In the genomic region with DNA sequence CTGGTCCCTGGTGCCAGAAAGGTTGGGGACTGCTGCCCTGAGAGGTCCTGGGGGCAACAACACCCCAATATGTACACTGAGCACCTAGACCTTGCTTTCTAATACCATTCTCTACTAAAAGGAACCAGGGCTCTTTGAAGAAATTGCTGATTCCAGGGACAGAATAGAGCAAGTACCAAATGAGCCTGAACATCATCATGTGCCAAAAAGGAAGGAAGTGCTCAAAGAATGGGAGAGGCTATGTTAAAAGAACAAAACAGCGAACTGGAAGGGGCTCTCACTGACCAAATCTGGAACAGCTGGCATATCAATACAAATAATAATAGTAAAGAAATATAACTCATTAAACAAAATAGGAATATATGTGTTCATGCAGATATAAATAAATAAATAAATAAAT, we compare ENCODE assay signal across 2 cellular contexts.
TF ChIP-seq lines count a peak whose summit lies in the region.

No MANE protein-coding gene starts in this region.

TF ChIP-seq in HepG2, 621 proteins besides CTCF, POLR2A, EP300 and RAD21:
- TF ChIP-seq, protein P1, sequence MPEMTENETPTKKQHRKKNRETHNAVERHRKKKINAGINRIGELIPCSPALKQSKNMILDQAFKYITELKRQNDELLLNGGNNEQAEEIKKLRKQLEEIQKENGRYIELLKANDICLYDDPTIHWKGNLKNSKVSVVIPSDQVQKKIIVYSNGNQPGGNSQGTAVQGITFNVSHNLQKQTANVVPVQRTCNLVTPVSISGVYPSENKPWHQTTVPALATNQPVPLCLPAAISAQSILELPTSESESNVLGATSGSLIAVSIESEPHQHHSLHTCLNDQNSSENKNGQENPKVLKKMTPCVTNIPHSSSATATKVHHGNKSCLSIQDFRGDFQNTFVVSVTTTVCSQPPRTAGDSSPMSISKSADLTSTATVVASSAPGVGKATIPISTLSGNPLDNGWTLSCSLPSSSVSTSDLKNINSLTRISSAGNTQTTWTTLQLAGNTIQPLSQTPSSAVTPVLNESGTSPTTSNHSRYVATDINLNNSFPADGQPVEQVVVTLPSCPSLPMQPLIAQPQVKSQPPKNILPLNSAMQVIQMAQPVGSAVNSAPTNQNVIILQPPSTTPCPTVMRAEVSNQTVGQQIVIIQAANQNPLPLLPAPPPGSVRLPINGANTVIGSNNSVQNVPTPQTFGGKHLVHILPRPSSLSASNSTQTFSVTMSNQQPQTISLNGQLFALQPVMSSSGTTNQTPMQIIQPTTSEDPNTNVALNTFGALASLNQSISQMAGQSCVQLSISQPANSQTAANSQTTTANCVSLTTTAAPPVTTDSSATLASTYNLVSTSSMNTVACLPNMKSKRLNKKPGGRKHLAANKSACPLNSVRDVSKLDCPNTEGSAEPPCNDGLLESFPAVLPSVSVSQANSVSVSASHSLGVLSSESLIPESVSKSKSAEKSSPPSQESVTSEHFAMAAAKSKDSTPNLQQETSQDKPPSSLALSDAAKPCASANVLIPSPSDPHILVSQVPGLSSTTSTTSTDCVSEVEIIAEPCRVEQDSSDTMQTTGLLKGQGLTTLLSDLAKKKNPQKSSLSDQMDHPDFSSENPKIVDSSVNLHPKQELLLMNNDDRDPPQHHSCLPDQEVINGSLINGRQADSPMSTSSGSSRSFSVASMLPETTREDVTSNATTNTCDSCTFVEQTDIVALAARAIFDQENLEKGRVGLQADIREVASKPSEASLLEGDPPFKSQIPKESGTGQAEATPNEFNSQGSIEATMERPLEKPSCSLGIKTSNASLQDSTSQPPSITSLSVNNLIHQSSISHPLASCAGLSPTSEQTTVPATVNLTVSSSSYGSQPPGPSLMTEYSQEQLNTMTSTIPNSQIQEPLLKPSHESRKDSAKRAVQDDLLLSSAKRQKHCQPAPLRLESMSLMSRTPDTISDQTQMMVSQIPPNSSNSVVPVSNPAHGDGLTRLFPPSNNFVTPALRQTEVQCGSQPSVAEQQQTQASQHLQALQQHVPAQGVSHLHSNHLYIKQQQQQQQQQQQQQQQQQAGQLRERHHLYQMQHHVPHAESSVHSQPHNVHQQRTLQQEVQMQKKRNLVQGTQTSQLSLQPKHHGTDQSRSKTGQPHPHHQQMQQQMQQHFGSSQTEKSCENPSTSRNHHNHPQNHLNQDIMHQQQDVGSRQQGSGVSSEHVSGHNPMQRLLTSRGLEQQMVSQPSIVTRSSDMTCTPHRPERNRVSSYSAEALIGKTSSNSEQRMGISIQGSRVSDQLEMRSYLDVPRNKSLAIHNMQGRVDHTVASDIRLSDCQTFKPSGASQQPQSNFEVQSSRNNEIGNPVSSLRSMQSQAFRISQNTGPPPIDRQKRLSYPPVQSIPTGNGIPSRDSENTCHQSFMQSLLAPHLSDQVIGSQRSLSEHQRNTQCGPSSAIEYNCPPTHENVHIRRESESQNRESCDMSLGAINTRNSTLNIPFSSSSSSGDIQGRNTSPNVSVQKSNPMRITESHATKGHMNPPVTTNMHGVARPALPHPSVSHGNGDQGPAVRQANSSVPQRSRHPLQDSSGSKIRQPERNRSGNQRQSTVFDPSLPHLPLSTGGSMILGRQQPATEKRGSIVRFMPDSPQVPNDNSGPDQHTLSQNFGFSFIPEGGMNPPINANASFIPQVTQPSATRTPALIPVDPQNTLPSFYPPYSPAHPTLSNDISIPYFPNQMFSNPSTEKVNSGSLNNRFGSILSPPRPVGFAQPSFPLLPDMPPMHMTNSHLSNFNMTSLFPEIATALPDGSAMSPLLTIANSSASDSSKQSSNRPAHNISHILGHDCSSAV (CRISPR knock-in tag; IDR thresholded peaks at IDR 0.05; ENCODE audit: borderline replicate concordance) = no peak
- TF ChIP-seq ATF7-NPFF (CRISPR knock-in tag; IDR thresholded peaks at IDR 0.05; ENCODE audit: low read depth) = no peak
- no peak for TF ChIP-seq ZNF124 (CRISPR knock-in tag; IDR thresholded peaks at IDR 0.05)
- TF ChIP-seq ZNF160 (CRISPR knock-in tag; IDR thresholded peaks at IDR 0.05) = no peak
- no peak for TF ChIP-seq ZNF205 (CRISPR knock-in tag; IDR thresholded peaks at IDR 0.05)
- no peak for TF ChIP-seq GTF3A (CRISPR knock-in tag; conservative IDR thresholded peaks at IDR 0.05)
- TF ChIP-seq ZNF570 (CRISPR knock-in tag; IDR thresholded peaks at IDR 0.05; ENCODE audit: borderline replicate concordance) = no peak
- no peak for TF ChIP-seq NR2F6 (IDR thresholded peaks at IDR 0.05)
- no peak for TF ChIP-seq NR2F6 (CRISPR knock-in tag; IDR thresholded peaks at IDR 0.05)
- no peak for TF ChIP-seq ZNF891 (CRISPR knock-in tag; IDR thresholded peaks at IDR 0.05)
- TF ChIP-seq ZNF17 (CRISPR knock-in tag; IDR thresholded peaks at IDR 0.05) = no peak
- TF ChIP-seq PHF8 (CRISPR knock-in tag; IDR thresholded peaks at IDR 0.05) = no peak
- TF ChIP-seq YEATS2 (CRISPR knock-in tag; IDR thresholded peaks at IDR 0.05; ENCODE audit: borderline replicate concordance) = no peak
- TF ChIP-seq ZNF292 (CRISPR knock-in tag; IDR thresholded peaks at IDR 0.05; ENCODE audit: borderline replicate concordance, low read depth) = no peak
- TF ChIP-seq SIN3B (IDR thresholded peaks at IDR 0.05; ENCODE audit: low read length) = no peak
- TF ChIP-seq ZEB1 (IDR thresholded peaks at IDR 0.05; ENCODE audit: insufficient replicate concordance, low read depth) = no peak
- TF ChIP-seq DMAP1 (CRISPR knock-in tag; IDR thresholded peaks at IDR 0.05) = no peak

TF ChIP-seq in endothelial cell of umbilical vein, 7 proteins besides CTCF, POLR2A, EP300 and RAD21:
- TF ChIP-seq GATA2 (IDR thresholded peaks at IDR 0.05; ENCODE audit: insufficient read depth, insufficient read length, low read depth, low read length) (no peak), MYC (IDR thresholded peaks at IDR 0.05; ENCODE audit: low read depth, low read length) (no peak), FOS (IDR thresholded peaks at IDR 0.05; ENCODE audit: borderline replicate concordance, insufficient read depth, low read length) (no peak), POLR2AphosphoS5 (IDR thresholded peaks at IDR 0.05; ENCODE audit: insufficient read depth, low read depth, low read length) (no peak), JUN (IDR thresholded peaks at IDR 0.05; ENCODE audit: borderline replicate concordance, insufficient read depth, insufficient read length, low read depth) (no peak), EZH2 (IDR thresholded peaks at IDR 0.05; ENCODE audit: borderline replicate concordance, low read depth, low read length, severe bottlenecking) (no peak)
- TF ChIP-seq, protein P2, sequence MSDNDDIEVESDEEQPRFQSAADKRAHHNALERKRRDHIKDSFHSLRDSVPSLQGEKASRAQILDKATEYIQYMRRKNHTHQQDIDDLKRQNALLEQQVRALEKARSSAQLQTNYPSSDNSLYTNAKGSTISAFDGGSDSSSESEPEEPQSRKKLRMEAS (IDR thresholded peaks at IDR 0.05; ENCODE audit: insufficient read depth, insufficient read length) = no peak
